ENCODE assay signal across 8 cellular contexts in the genomic region with DNA sequence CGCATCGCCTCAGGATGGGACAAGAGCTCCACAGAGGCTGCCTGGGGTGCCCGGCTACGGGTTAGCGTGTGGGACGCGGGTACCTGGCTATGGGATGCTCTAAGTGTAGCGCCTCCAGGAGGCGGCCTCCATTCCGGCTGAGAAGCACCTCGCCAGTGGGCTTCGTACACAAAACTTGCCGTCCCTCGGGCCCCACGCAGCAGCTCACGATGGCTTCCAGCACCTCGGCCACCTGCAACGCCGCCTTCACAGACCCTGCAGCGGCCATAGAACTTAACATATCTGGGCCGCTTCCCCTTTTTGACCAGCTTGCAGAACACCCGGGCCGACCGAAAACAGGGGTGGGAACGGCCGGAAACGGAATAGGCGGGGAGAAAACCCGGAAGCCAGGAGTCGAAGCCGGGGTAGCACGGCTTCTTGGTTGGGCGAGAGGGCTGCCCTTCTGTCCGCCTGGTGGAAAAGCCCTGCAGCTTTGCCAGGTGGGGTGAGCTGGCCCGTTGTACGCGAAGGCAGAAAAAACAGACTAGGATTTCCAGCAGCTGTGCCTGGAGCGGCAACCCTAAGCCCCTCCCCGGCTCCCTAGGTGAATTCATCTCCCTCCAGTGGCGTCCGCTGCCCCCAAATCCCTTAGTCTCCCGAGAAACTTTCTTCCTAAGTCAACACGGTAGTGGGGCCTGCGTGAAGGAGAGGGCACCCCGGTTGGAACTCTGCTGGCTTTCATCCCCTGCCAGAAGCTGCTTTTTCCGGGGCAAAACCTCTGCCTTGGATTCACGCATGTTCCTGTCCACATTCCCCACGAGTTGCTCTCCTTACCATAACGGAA. TPM values are rescaled to one million over a fixed set of nuclear protein-coding genes. Genes with fewer than 3 reads are reported as not detected.
A peak's percentile ranks its signal among the peaks of the same experiment; 100 is the strongest.
DNase-seq lines count a peak whose midpoint lies in the region; ATAC-seq and TF ChIP-seq lines count a peak whose summit lies in the region.

A gene (minus strand): TSS at position 337 of the 823 bp plus-strand sequence. CDS start 57 bp downstream, at position 280.

- no peaks in the 10 kb centered on the region for H3K27me3 ChIP-seq in right cardiac atrium (ENCODE audit: control insufficient read depth, insufficient read depth)
- no peaks in the 10 kb centered on the region for H3K27me3 ChIP-seq in vagina

- DNase-seq in GM13976 (ENCODE audit: low spot score): peak; percentile 90
- peak; percentile 75 for DNase-seq in NCI-H1436 treated with DMSO at 0.1 percent for 48 hours (lab: John Stamatoyannopoulos, UW)
- DNase-seq in anterior cingulate cortex (lab: John Stamatoyannopoulos, UW): peak; percentile 37 to 96 (median 87)
- peak; percentile 93 to 96 (median 96) for DNase-seq in right cardiac atrium
- DNase-seq in putamen (ENCODE audit: low spot score): peak; percentile 93
- peak in 1 of 2 donors; percentile 93 for DNase-seq in vagina (ENCODE audit: extremely low spot score in 2 of 2)

- no peaks in the 10 kb centered on the region for H3K27me3 Mint-ChIP-seq in T-helper 1 cell treated with Interleukin-12 subunit alpha and Interleukin-12 subunit beta and Interleukin-4 antibody, amounts not matched to agents 30 μg/mL and 1 μg/mL, for 36 hours (ENCODE audit: low read depth)

- peak within 1 kb of the TSS; percentile 100 for H3K4me3 ChIP-seq in right cardiac atrium (ENCODE audit: low read length)
- H3K4me3 ChIP-seq in vagina: peak within 1 kb of the TSS; percentile 62 to 64

- H3K9me3 ChIP-seq in right cardiac atrium (ENCODE audit: control insufficient read depth, low read length) (no peaks in the 10 kb centered on the region), vagina (no peaks in the 10 kb centered on the region)

- H3K4me3 Mint-ChIP-seq in T-helper 1 cell treated with Interleukin-12 subunit alpha and Interleukin-12 subunit beta and Interleukin-4 antibody, amounts not matched to agents 30 μg/mL and 1 μg/mL, for 36 hours: peak within 1 kb of the TSS; percentile 92

- peaks cover 4% of the 10 kb centered on the region for H3K4me1 ChIP-seq in right cardiac atrium (ENCODE audit: control insufficient read depth, insufficient read depth, low read length)
- peaks cover 20% of the 10 kb centered on the region for H3K4me1 ChIP-seq in vagina

- peak within 1 kb of the TSS; percentile 89 for H3K27ac Mint-ChIP-seq in T-helper 1 cell treated with Interleukin-12 subunit alpha and Interleukin-12 subunit beta and Interleukin-4 antibody, amounts not matched to agents 30 μg/mL and 1 μg/mL, for 36 hours

- intact Hi-C loops in right cardiac atrium (cut with DNase I): loop anchor here in 3 of 4 donors (2.0 to 10.0 kb wide), 4 partner anchors 193 to 266 kb away; a partner anchor contains a TSS
- intact Hi-C loops in vagina (cut with DNase I): no loop called here

- H3K9me3 Mint-ChIP-seq in T-helper 1 cell treated with Interleukin-12 subunit alpha and Interleukin-12 subunit beta and Interleukin-4 antibody, amounts not matched to agents 30 μg/mL and 1 μg/mL, for 36 hours: no peaks in the 10 kb centered on the region

- H3K27ac ChIP-seq in right cardiac atrium (ENCODE audit: low read length) (peak within 1 kb of the TSS; percentile 100), vagina (peak within 1 kb of the TSS; percentile 78)

- peak; percentile 37 for TF ChIP-seq CTCF in GM13976 (IDR thresholded peaks at IDR 0.05; ENCODE audit: borderline replicate concordance, control extremely low read depth, extremely low read depth, insufficient read depth, missing control alignments)
- TF ChIP-seq CTCF in vagina (IDR thresholded peaks at IDR 0.05): peak in 2 of 3 experiments; percentile 27 to 28

- ATAC-seq in HG02852 (IDR thresholded peaks at IDR 0.05; ENCODE audit: unreplicated experiment) (peak; percentile 96), right cardiac atrium (peak; percentile 99)

- H3K4me1 Mint-ChIP-seq in T-helper 1 cell treated with Interleukin-12 subunit alpha and Interleukin-12 subunit beta and Interleukin-4 antibody, amounts not matched to agents 30 μg/mL and 1 μg/mL, for 36 hours (ENCODE audit: low read depth): peaks cover 24% of the 10 kb centered on the region

- in situ Hi-C loops in GM13976 (cut with MboI; ENCODE audit: low sequenced_read_pairs, unreplicated experiment): loop anchor here (25.0 kb wide), 2 partner anchors 261 to 811 kb away; a partner anchor contains a TSS

- H3K36me3 Mint-ChIP-seq in T-helper 1 cell treated with Interleukin-12 subunit alpha and Interleukin-12 subunit beta and Interleukin-4 antibody, amounts not matched to agents 30 μg/mL and 1 μg/mL, for 36 hours (ENCODE audit: low read depth): peaks cover 5% of the 10 kb centered on the region

- H3K36me3 ChIP-seq in vagina: no peaks in the 10 kb centered on the region

- no peak for TF ChIP-seq POLR2A in vagina (IDR thresholded peaks at IDR 0.05)

- WGBS in right cardiac atrium: under 1% methylated on average over 49 of the region's 49 CpGs

RNA-seq across cellular contexts. Expression of the gene that starts here (rescaled TPM):
- total RNA-seq in right cardiac atrium: 10 to 100 TPM in 2 of 4 donors, 1 to 10 TPM in 2; 7.7 to 11.5 (median 10.2) TPM
- polyA plus RNA-seq in right cardiac atrium: 7.2 TPM
- 7.6 TPM for total RNA-seq in vagina
